15 cellular contexts compared by ENCODE assay signal in the genomic region with DNA sequence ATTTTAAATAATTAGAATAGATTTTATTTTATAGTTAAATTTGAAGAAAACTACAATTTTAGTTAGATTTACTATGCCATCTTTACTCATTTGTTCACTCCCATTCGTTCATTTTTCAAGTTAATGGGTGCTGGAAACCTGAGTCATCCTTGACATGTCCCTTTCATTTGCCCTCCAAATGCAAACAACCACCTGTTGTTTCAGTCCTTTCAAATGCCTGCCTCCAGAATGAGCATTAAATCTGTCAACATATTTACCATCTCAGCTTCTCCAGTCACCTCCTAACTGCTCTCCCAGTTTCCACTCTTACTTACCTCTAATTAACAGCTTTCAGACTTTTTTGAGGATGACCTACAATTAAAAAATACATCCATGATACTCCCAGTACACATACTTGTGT.
DNase-seq lines count a peak whose midpoint lies in the region; ATAC-seq, FAIRE-seq and TF ChIP-seq lines count a peak whose summit lies in the region.
"Had no signal": no experiment of that assay in that cellular context is flagged by ENCODE, and none has a peak within 500 bp of the region (broad histone marks: within the 10 kb centered on the region; RNA-seq: fewer than 3 reads in every experiment).

No MANE protein-coding gene starts in this region.

- FAIRE-seq in HepG2 (lab: Jason Lieb, UNC), result peak; percentile 73
- FAIRE-seq: GM18507 had no signal

- H3K9ac ChIP-seq in HepG2 (ENCODE audit: insufficient read depth, low read depth, low read length), result no peak overlapping the region
- no peak overlapping the region for H3K9ac ChIP-seq in SK-N-SH

- TF ChIP-seq EP300 in HepG2 (IDR thresholded peaks at IDR 0.05; ENCODE audit: low read depth in 2 of 2, low read length in 2 of 2), result peak in 1 of 2 experiments; percentile 47; a peak in 1 of 4 replicates
- TF ChIP-seq EP300 in HepG2 (CRISPR knock-in tag; IDR thresholded peaks at IDR 0.05; ENCODE audit: borderline replicate concordance), result no peak
- TF ChIP-seq EP300 in SK-N-SH (IDR thresholded peaks at IDR 0.05; ENCODE audit: borderline replicate concordance in 1 of 2, low read depth in 1 of 2, low read length in 1 of 2), result no peak

- in situ Hi-C loops in HepG2 (cut with HindIII; ENCODE audit: extremely low pct_ligation_motif_present, low pct_unique_long_range_greater_than_20kb), result no loop called here

- WGBS in HepG2 (ENCODE audit: low lambda C conversion rate), result 0% methylated on average over 1 of the region's 1 CpG
- WGBS in SK-N-SH (ENCODE audit: low lambda C conversion rate), result 34% methylated on average over 1 of the region's 1 CpG

- TF ChIP-seq POLR2A in HepG2 (IDR thresholded peaks at IDR 0.05; ENCODE audit: insufficient read depth in 1 of 2, low read depth in 2 of 2, low read length in 2 of 2), result no peak

- no peaks in the 10 kb centered on the region for H3K9me3 ChIP-seq in HepG2 (ENCODE audit: low read length)
- H3K9me3 ChIP-seq in SK-N-SH, result no peaks in the 10 kb centered on the region
- H3K9me3 ChIP-seq: adrenal gland, upper lobe of right lung had no signal

- TF ChIP-seq CTCF in HepG2 (CRISPR knock-in tag; IDR thresholded peaks at IDR 0.05), result no peak
- TF ChIP-seq CTCF in SK-N-SH (IDR thresholded peaks at IDR 0.05), result no peak

- H3K4me3 ChIP-seq in HepG2 (replicated peaks in 1 of 3; ENCODE audit: insufficient read depth in 1 of 3, low read depth in 2 of 3, low read length in 3 of 3) (no peak overlapping the region), SK-N-SH (ENCODE audit: low read depth in 2 of 2, low read length in 1 of 2) (no peak overlapping the region)
- H3K4me3 ChIP-seq: adrenal gland, upper lobe of right lung had no signal

- H3K4me1 ChIP-seq in HepG2 (ENCODE audit: insufficient read depth, low read length) (peaks cover 66% of the 10 kb centered on the region), SK-N-SH (ENCODE audit: control insufficient read depth in 1 of 2, insufficient read depth in 2 of 2, low read depth in 1 of 2, low read length in 1 of 2) (peaks cover 2 to 12% of the 10 kb centered on the region in 2 experiments; a peak in 2 of 4 replicates)

- H3K27ac ChIP-seq in HepG2 (ENCODE audit: extremely low read length, insufficient read depth, low read length) (no peak overlapping the region), SK-N-SH (ENCODE audit: low read depth in 2 of 2, low read length in 1 of 2) (no peak overlapping the region)

- no peaks in the 10 kb centered on the region for H3K79me2 ChIP-seq in HepG2 (ENCODE audit: insufficient read depth, low read length)
- H3K79me2 ChIP-seq in SK-N-SH (ENCODE audit: insufficient read depth), result no peaks in the 10 kb centered on the region

- H3K27me3 ChIP-seq in HepG2 (ENCODE audit: control insufficient read depth in 1 of 2, insufficient read depth in 2 of 2, low read length in 2 of 2), result no peaks in the 10 kb centered on the region
- H3K27me3 ChIP-seq in SK-N-SH (ENCODE audit: insufficient read depth), result no peaks in the 10 kb centered on the region
- H3K27me3 ChIP-seq: adrenal gland, upper lobe of right lung had no signal

- POLR2A ChIA-PET in HepG2 (lab: Yijun Ruan, JAX) (interaction anchor here (1.1 kb wide), 1 partner anchor 23 kb away, joined by 3 read pairs; no protein-coding TSS in a partner anchor), SK-N-SH (lab: Yijun Ruan, JAX) (no interaction called here)

- ATAC-seq in HepG2, result peak; percentile 71
- no peak for ATAC-seq in HG02938 (IDR thresholded peaks at IDR 0.05; ENCODE audit: unreplicated experiment)
- ATAC-seq: left lobe of liver, upper lobe of right lung had no signal

- no peak for TF ChIP-seq RAD21 in HepG2 (CRISPR knock-in tag; IDR thresholded peaks at IDR 0.05)
- no peak for TF ChIP-seq RAD21 in SK-N-SH (IDR thresholded peaks at IDR 0.05; ENCODE audit: low read length)

- H2AFZ ChIP-seq in HepG2 (ENCODE audit: low read length) (no peak overlapping the region), SK-N-SH (ENCODE audit: low read depth) (no peak overlapping the region)

- H3F3A ChIP-seq in SK-N-SH (replicated peaks; ENCODE audit: insufficient read depth), result no peaks in the 10 kb centered on the region

- no peaks in the 10 kb centered on the region for H3K9me2 ChIP-seq in SK-N-SH

- intact Hi-C loops in HepG2 (cut with micrococcal nuclease; ENCODE audit: unreplicated experiment), result no loop called here

- H3K36me3 ChIP-seq in HepG2 (replicated peaks in 1 of 2; ENCODE audit: control insufficient read depth in 1 of 2, insufficient read depth in 2 of 2, low read length in 2 of 2) (no peaks in the 10 kb centered on the region), SK-N-SH (replicated peaks in 1 of 2; ENCODE audit: control insufficient read depth in 1 of 2, insufficient read depth in 2 of 2, low read length in 1 of 2) (no peaks in the 10 kb centered on the region)
- H3K36me3 ChIP-seq: adrenal gland, upper lobe of right lung had no signal

- H4K20me1 ChIP-seq in HepG2 (ENCODE audit: insufficient read depth, low read length) (no peaks in the 10 kb centered on the region), SK-N-SH (ENCODE audit: insufficient read depth) (no peaks in the 10 kb centered on the region)

- CTCF ChIA-PET in HepG2 (lab: Yijun Ruan, JAX; ENCODE audit: low intra/inter-chr PET ratio, low total read pairs) (no interaction called here), SK-N-SH (lab: Yijun Ruan, JAX) (no interaction called here)

- BruUV-seq in HepG2 (replicated peaks; lab: Mats Ljungman, UMichigan), result no TSS peak

- H3K4me2 ChIP-seq in HepG2 (ENCODE audit: low read depth, low read length), result 0 out of 2 replicates have a peak overlapping the region, but pooled peaks have one; percentile 1
- no peak overlapping the region for H3K4me2 ChIP-seq in SK-N-SH

- DNase-seq in COLO668 (lab: John Stamatoyannopoulos, UW; ENCODE audit: unreplicated experiment) (peak; percentile 49), LHCN-M2 (ENCODE audit: low read depth) (peak; percentile 62), NCI-H748 (lab: John Stamatoyannopoulos, UW; ENCODE audit: unreplicated experiment) (peak; percentile 83), HepG2 (ENCODE audit: low spot score) (peak; percentile 80), cerebellar nuclear complex (lab: John Stamatoyannopoulos, UW) (no peak), KG1 (lab: John Stamatoyannopoulos, UW) (no peak), SK-N-SH (no peak)
- DNase-seq: activated CD8-positive, alpha-beta memory T cell treated with anti-CD3 and anti-CD28 coated beads, Interleukin-2, amount 50 U/mL, for 48 hours; adrenal gland; NCI-H1105 treated with DMSO at 0.1 percent for 48 hours; Right ventricle myocardium superior; upper lobe of right lung had no signal

TF ChIP-seq in HepG2, 621 proteins besides CTCF, POLR2A, EP300 and RAD21 (continues in another document):
- TF ChIP-seq ZBTB25 (CRISPR knock-in tag; IDR thresholded peaks at IDR 0.05), result no peak
- no peak for TF ChIP-seq SOX6 (IDR thresholded peaks at IDR 0.05)
- peak; percentile 55 for TF ChIP-seq SOX6 (CRISPR knock-in tag; IDR thresholded peaks at IDR 0.05)
- TF ChIP-seq ARID3A (IDR thresholded peaks at IDR 0.05; ENCODE audit: low read depth, low read length), result 0 out of 2 replicates have a peak, but pooled peaks have one; percentile 47

TF ChIP-seq in SK-N-SH, 30 proteins besides CTCF, POLR2A, EP300 and RAD21:
- TF ChIP-seq FOSL2 (IDR thresholded peaks at IDR 0.05; ENCODE audit: borderline replicate concordance, low read depth) (no peak), CHD2 (IDR thresholded peaks at IDR 0.05; ENCODE audit: low read length, partially characterized antibody) (no peak), SIN3A (IDR thresholded peaks at IDR 0.05; ENCODE audit: borderline replicate concordance, low read depth, low read length) (no peak), FOXM1 (IDR thresholded peaks at IDR 0.05; ENCODE audit: low read depth) (no peak)
TF ChIP-seq in SK-N-SH: peak in this region for 0.

Comparison
In these comparisons a context has a peak if more than half of its experiments do, and no peak if none do; other contexts are left out.
1. DNase-seq: peak in COLO668 (single experiment), LHCN-M2 (single experiment), NCI-H748 (single experiment) and HepG2 (single experiment); none in cerebellar nuclear complex (0 of 2), KG1 (single experiment) and SK-N-SH (single experiment).